In the genomic region with DNA sequence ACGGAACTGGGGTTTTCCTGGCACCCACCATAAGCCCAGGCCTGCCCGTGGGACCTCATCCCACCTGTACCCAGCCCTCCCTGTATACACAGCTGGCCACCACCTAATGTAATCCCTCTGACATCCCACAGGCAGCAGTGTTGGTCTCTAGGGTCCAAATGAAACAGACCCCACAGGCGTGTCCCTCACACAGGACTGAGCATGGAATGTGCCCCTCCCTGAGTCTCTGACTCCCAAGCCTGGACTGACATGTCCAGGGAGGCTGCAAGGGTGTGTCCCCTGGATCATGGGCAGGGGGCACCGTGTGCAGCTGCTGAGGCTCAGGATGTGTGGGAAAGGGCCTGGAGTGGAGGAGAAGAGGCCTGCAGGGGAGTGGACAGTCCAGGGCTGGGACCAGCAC, we compare ENCODE assay signal across 17 cellular contexts. TPM values are rescaled to one million over a fixed set of nuclear protein-coding genes. Genes with fewer than 3 reads are reported as not detected.
DNase-seq lines count a peak whose midpoint lies in the region; ATAC-seq, FAIRE-seq and TF ChIP-seq lines count a peak whose summit lies in the region.
"Had no signal": no experiment of that assay in that cellular context is flagged by ENCODE, and none has a peak within 500 bp of the region (broad histone marks: within the 10 kb centered on the region; RNA-seq: fewer than 3 reads in every experiment).

No MANE protein-coding gene starts in this region.

- H3K36me3 ChIP-seq in fibroblast of lung (ENCODE audit: control insufficient read depth, insufficient read depth, low read length) (peaks cover 67% of the 10 kb centered on the region), spleen (peaks cover 2 to 85% (median 63%) of the 10 kb centered on the region in 6 donors)

- H3K27ac ChIP-seq in C4-2B, result peak overlapping the region; percentile 22; the same call in 1 of the 2 replicates
- H3K27ac ChIP-seq in fibroblast of lung (ENCODE audit: insufficient read depth, low read length), result peak overlapping the region; percentile 32
- H3K27ac ChIP-seq in spleen, result peak overlapping the region in 5 of 8 donors; percentile 21 to 98 (median 67)
- H3K27ac ChIP-seq: pancreas had no signal

- DNase-seq in fibroblast of lung (ENCODE audit: low read depth in 2 of 2) (no peak), spleen (no peak), GM19239 (ENCODE audit: insufficient read length, low spot score) (no peak)
- DNase-seq: activated CD4-positive, alpha-beta T cell treated with anti-CD3 and anti-CD28 coated beads for 1 hour; activated CD8-positive, alpha-beta memory T cell treated with anti-CD3 and anti-CD28 coated beads, Interleukin-2, amount 50 U/mL, for 4 hours; activated naive CD4-positive, alpha-beta T cell; effector CD8-positive, alpha-beta T cell; NCI-H187 treated with DMSO at 0.1 percent for 48 hours; NCI-H510A treated with DMSO at 0.1 percent for 48 hours; T-helper 17 cell had no signal

- peaks cover 97% of the 10 kb centered on the region for H3K79me2 ChIP-seq in fibroblast of lung (ENCODE audit: control insufficient read depth, insufficient read depth, low read length)

- H3K4me3 ChIP-seq in fibroblast of lung (replicated peaks in 1 of 4; ENCODE audit: control extremely low read depth in 1 of 4, insufficient read depth in 1 of 4, low read depth in 3 of 4, low read length in 4 of 4), result no peak overlapping the region
- no peak overlapping the region for H3K4me3 ChIP-seq in spleen
- H3K4me3 ChIP-seq: pancreas had no signal

- no peak for TF ChIP-seq POLR2A in spleen (IDR thresholded peaks at IDR 0.05)

- H3K9me3 ChIP-seq in fibroblast of lung (ENCODE audit: control insufficient read depth, insufficient read depth, low read depth, low read length) (no peaks in the 10 kb centered on the region), spleen (no peaks in the 10 kb centered on the region)
- H3K9me3 ChIP-seq: pancreas had no signal

- H3K4me2 ChIP-seq in fibroblast of lung (ENCODE audit: extremely low read depth, insufficient read depth, low read length), result no peak overlapping the region

- no peak for TF ChIP-seq CTCF in C4-2B (conservative IDR thresholded peaks at IDR 0.05)
- TF ChIP-seq CTCF in fibroblast of lung (conservative IDR thresholded peaks at IDR 0.05 in 1 of 2, IDR thresholded peaks at IDR 0.05 in 1 of 2; ENCODE audit: low read depth in 1 of 2, low read length in 2 of 2), result no peak
- no peak for TF ChIP-seq CTCF in spleen (IDR thresholded peaks at IDR 0.05 in 8 of 11, conservative IDR thresholded peaks at IDR 0.05 in 3 of 11)

- FAIRE-seq in GM19239 (lab: Jason Lieb, UNC), result no peak
- FAIRE-seq: frontal cortex, pancreas had no signal

- H4K20me1 ChIP-seq in fibroblast of lung (ENCODE audit: control insufficient read depth, extremely low read depth, insufficient read depth, low read length), result peaks cover 2% of the 10 kb centered on the region

- no peak overlapping the region for H2AFZ ChIP-seq in fibroblast of lung (ENCODE audit: low read length)

- H3K9ac ChIP-seq in fibroblast of lung (ENCODE audit: insufficient read depth, low read length), result no peak overlapping the region

- intact Hi-C loops in spleen (cut with DNase I; ENCODE audit: low total_unique reads), result no loop called here

- WGBS in spleen, 5 donors, result 41 to 84% (median 74%) methylated on average over 3 to 4 of the region's 4 CpGs

- peak; percentile 0; the same call in 1 of the 3 replicates for ATAC-seq in SK-N-SH treated with all-trans-retinoic acid at 6 μM for 48 hours
- ATAC-seq in GM18873 (IDR thresholded peaks at IDR 0.05; ENCODE audit: low FRiP score, unreplicated experiment), result no peak
- ATAC-seq in GM19452 (IDR thresholded peaks at IDR 0.05; ENCODE audit: unreplicated experiment), result no peak
- ATAC-seq in GM21528 (IDR thresholded peaks at IDR 0.05; ENCODE audit: low FRiP score, unreplicated experiment), result no peak
- ATAC-seq: pancreas, T-helper 17 cell had no signal

- peaks cover 29% of the 10 kb centered on the region for H3K4me1 ChIP-seq in fibroblast of lung (ENCODE audit: control insufficient read depth, extremely low read depth, insufficient read depth, low read length)
- H3K4me1 ChIP-seq in spleen, result peaks cover 0 to 94% (median 61%) of the 10 kb centered on the region in 6 donors

- H3K27me3 ChIP-seq in fibroblast of lung (ENCODE audit: control insufficient read depth, insufficient read depth, low read length) (no peaks in the 10 kb centered on the region), spleen (replicated peaks in 1 of 7) (no peaks in the 10 kb centered on the region)
- H3K27me3 ChIP-seq: pancreas had no signal

TF ChIP-seq in SK-N-SH treated with all-trans-retinoic acid at 6 μM for 48 hours, 23 proteins besides CTCF, POLR2A, EP300 and RAD21:
- TF ChIP-seq BACH2 (CRISPR knock-in tag; IDR thresholded peaks at IDR 0.05; ENCODE audit: borderline replicate concordance) (no peak), ZNF565 (CRISPR knock-in tag; conservative IDR thresholded peaks at IDR 0.05; ENCODE audit: low read depth) (no peak), ZNF70 (CRISPR knock-in tag; IDR thresholded peaks at IDR 0.05) (no peak), ESRRG (CRISPR knock-in tag; IDR thresholded peaks at IDR 0.05) (no peak), CSDC2 (CRISPR knock-in tag; IDR thresholded peaks at IDR 0.05) (no peak), SNAI2 (CRISPR knock-in tag; IDR thresholded peaks at IDR 0.05) (no peak), OSR1 (CRISPR knock-in tag; IDR thresholded peaks at IDR 0.05) (no peak)
- TF ChIP-seq, protein P1, sequence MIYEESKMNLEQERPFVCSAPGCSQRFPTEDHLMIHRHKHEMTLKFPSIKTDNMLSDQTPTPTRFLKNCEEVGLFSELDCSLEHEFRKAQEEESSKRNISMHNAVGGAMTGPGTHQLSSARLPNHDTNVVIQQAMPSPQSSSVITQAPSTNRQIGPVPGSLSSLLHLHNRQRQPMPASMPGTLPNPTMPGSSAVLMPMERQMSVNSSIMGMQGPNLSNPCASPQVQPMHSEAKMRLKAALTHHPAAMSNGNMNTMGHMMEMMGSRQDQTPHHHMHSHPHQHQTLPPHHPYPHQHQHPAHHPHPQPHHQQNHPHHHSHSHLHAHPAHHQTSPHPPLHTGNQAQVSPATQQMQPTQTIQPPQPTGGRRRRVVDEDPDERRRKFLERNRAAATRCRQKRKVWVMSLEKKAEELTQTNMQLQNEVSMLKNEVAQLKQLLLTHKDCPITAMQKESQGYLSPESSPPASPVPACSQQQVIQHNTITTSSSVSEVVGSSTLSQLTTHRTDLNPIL (CRISPR knock-in tag; IDR thresholded peaks at IDR 0.05; ENCODE audit: low read depth), result no peak
- TF ChIP-seq, protein P2, sequence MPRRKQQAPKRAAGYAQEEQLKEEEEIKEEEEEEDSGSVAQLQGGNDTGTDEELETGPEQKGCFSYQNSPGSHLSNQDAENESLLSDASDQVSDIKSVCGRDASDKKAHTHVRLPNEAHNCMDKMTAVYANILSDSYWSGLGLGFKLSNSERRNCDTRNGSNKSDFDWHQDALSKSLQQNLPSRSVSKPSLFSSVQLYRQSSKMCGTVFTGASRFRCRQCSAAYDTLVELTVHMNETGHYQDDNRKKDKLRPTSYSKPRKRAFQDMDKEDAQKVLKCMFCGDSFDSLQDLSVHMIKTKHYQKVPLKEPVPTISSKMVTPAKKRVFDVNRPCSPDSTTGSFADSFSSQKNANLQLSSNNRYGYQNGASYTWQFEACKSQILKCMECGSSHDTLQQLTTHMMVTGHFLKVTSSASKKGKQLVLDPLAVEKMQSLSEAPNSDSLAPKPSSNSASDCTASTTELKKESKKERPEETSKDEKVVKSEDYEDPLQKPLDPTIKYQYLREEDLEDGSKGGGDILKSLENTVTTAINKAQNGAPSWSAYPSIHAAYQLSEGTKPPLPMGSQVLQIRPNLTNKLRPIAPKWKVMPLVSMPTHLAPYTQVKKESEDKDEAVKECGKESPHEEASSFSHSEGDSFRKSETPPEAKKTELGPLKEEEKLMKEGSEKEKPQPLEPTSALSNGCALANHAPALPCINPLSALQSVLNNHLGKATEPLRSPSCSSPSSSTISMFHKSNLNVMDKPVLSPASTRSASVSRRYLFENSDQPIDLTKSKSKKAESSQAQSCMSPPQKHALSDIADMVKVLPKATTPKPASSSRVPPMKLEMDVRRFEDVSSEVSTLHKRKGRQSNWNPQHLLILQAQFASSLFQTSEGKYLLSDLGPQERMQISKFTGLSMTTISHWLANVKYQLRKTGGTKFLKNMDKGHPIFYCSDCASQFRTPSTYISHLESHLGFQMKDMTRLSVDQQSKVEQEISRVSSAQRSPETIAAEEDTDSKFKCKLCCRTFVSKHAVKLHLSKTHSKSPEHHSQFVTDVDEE (CRISPR knock-in tag; IDR thresholded peaks at IDR 0.05), result no peak
TF ChIP-seq in SK-N-SH treated with all-trans-retinoic acid at 6 μM for 48 hours: peak in this region for 0.

RNA-seq across cellular contexts. Expression of a gene that starts 50.6 kb away (rescaled TPM):
- total RNA-seq in fibroblast of lung (14.6 and 17.5 TPM in 2 replicates), spleen (10 to 100 TPM; 21.2 to 40.9 (median 24.8) TPM)
- polyA plus RNA-seq in fibroblast of lung (7.9 and 10.2 TPM in 2 replicates), spleen (1 to 10 TPM; 2.0 to 5.8 (median 2.4) TPM)
- polyA plus RNA-seq in fibroblast of lung (2012), result 5.4 and 7.3 TPM in 2 replicates
- 17.7 and 19.3 TPM in 2 replicates for polyA minus RNA-seq in fibroblast of lung (ENCODE audit: low replicate concordance)
